Comparison of ENCODE assay signal across 1 cellular context in the genomic region with DNA sequence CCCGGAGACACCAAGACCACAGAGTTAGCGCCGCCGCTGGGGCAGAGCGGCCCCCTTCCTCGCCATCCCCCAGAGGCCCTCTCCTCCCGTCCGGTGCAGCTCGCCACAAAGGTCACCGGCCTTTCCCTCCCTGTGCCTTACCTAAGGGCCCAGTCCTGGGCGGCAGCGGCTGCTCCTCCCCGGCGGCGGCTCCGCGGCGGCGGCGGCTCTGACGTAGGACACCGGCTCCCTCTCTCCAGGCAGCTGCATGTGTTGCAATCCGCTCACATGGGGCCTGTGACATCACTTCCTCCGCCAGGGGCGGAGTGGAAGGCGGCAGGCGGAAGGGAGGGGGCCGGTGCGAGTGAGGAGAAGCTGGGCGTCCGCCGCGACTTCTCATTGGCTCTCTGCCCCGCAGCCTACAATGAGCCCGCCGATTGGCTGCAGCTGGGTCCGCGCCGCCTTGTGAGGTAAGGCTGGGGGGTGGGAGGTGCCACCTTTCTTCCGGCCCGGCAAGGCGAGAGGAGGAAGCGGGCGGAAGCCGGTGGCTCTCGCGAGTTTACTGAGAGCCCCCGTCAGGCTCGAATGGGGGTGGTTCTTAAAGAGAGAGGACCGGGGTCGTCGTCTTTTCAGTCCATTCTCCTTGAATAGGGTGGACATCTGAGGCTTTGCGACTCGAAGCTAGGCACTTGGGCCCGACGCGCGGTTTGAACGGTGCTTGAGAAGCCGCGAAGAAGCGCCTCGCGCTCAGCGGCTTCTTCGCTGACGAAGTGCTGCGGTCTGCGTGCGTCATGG.
A peak's percentile ranks its signal among the peaks of the same experiment; 100 is the strongest.
TF ChIP-seq lines count a peak whose summit lies in the region.

Gene ETF1 (minus strand): TSS at position 281 of the 774 bp plus-strand sequence. CDS start 318 bp downstream, outside the sequence.

TF ChIP-seq in HepG2, 621 proteins besides CTCF, POLR2A, EP300 and RAD21 (continued from another document and continues in another):
- TF ChIP-seq PBX3 (CRISPR knock-in tag; IDR thresholded peaks at IDR 0.05; ENCODE audit: borderline replicate concordance) (no peak; the same call in 1 of the 2 replicates), SALL1 (CRISPR knock-in tag; IDR thresholded peaks at IDR 0.05) (peak; percentile 76), SPEN (CRISPR knock-in tag; IDR thresholded peaks at IDR 0.05; ENCODE audit: low read depth) (peak; percentile 75), ZNF782 (CRISPR knock-in tag; IDR thresholded peaks at IDR 0.05; ENCODE audit: borderline replicate concordance) (peak; percentile 65; the same call in 1 of the 2 replicates), GABPB1 (CRISPR knock-in tag; IDR thresholded peaks at IDR 0.05) (peak; percentile 98), ZNF331 (CRISPR knock-in tag; IDR thresholded peaks at IDR 0.05) (peak; percentile 65), ETV6 (CRISPR knock-in tag; conservative IDR thresholded peaks at IDR 0.05) (no peak), ATF7-NPFF (CRISPR knock-in tag; IDR thresholded peaks at IDR 0.05; ENCODE audit: low read depth) (peak; percentile 87), ZNF451 (CRISPR knock-in tag; IDR thresholded peaks at IDR 0.05) (no peak), CREM (IDR thresholded peaks at IDR 0.05) (peak; percentile 93), CREM (CRISPR knock-in tag; IDR thresholded peaks at IDR 0.05) (peak; percentile 64; the same call in 1 of the 2 replicates), JUN (CRISPR knock-in tag; IDR thresholded peaks at IDR 0.05) (peak; percentile 70; the same call in 1 of the 2 replicates), CC2D1A (CRISPR knock-in tag; IDR thresholded peaks at IDR 0.05) (no peak), ZNF530 (CRISPR knock-in tag; IDR thresholded peaks at IDR 0.05; ENCODE audit: low read depth) (no peak), ZNF577 (CRISPR knock-in tag; IDR thresholded peaks at IDR 0.05; ENCODE audit: borderline replicate concordance, low read depth) (0 out of 2 replicates have a peak, but pooled peaks have one; percentile 72), HOXD1 (CRISPR knock-in tag; IDR thresholded peaks at IDR 0.05) (peak; percentile 57; the same call in 1 of the 2 replicates), ZNF652 (CRISPR knock-in tag; IDR thresholded peaks at IDR 0.05; ENCODE audit: borderline replicate concordance, low read depth) (no peak), ZFYVE20 (CRISPR knock-in tag; IDR thresholded peaks at IDR 0.05; ENCODE audit: borderline replicate concordance, low read depth) (no peak), REL (CRISPR knock-in tag; conservative IDR thresholded peaks at IDR 0.05) (peak; percentile 90; the same call in 1 of the 2 replicates), ZNF441 (CRISPR knock-in tag; IDR thresholded peaks at IDR 0.05; ENCODE audit: borderline replicate concordance) (peak; percentile 66), RXRB (CRISPR knock-in tag; IDR thresholded peaks at IDR 0.05; ENCODE audit: borderline replicate concordance) (no peak; the same call in 1 of the 2 replicates), GLMP (CRISPR knock-in tag; IDR thresholded peaks at IDR 0.05; ENCODE audit: borderline replicate concordance) (no peak), ZNF547 (CRISPR knock-in tag; IDR thresholded peaks at IDR 0.05) (no peak), AHR (CRISPR knock-in tag; IDR thresholded peaks at IDR 0.05) (no peak), ZBTB39 (CRISPR knock-in tag; IDR thresholded peaks at IDR 0.05) (no peak), ZMYM2 (CRISPR knock-in tag; IDR thresholded peaks at IDR 0.05) (peak; percentile 51; the same call in 1 of the 2 replicates), ONECUT2 (CRISPR knock-in tag; IDR thresholded peaks at IDR 0.05) (no peak), ZNF407 (CRISPR knock-in tag; IDR thresholded peaks at IDR 0.05; ENCODE audit: not compliant biosample characterization) (no peak), ZNF678 (CRISPR knock-in tag; IDR thresholded peaks at IDR 0.05) (no peak), ESRRA (CRISPR knock-in tag; IDR thresholded peaks at IDR 0.05; ENCODE audit: low read depth) (peak; percentile 60), POLR2AphosphoS2 (IDR thresholded peaks at IDR 0.05; ENCODE audit: low read depth, low read length) (peak; percentile 86), NR2C2 (CRISPR knock-in tag; IDR thresholded peaks at IDR 0.05; ENCODE audit: borderline replicate concordance) (peak; percentile 76), ZNF569 (CRISPR knock-in tag; IDR thresholded peaks at IDR 0.05; ENCODE audit: borderline replicate concordance) (no peak), ZNF83 (CRISPR knock-in tag; IDR thresholded peaks at IDR 0.05; ENCODE audit: borderline replicate concordance) (no peak)
- TF ChIP-seq, protein P1, sequence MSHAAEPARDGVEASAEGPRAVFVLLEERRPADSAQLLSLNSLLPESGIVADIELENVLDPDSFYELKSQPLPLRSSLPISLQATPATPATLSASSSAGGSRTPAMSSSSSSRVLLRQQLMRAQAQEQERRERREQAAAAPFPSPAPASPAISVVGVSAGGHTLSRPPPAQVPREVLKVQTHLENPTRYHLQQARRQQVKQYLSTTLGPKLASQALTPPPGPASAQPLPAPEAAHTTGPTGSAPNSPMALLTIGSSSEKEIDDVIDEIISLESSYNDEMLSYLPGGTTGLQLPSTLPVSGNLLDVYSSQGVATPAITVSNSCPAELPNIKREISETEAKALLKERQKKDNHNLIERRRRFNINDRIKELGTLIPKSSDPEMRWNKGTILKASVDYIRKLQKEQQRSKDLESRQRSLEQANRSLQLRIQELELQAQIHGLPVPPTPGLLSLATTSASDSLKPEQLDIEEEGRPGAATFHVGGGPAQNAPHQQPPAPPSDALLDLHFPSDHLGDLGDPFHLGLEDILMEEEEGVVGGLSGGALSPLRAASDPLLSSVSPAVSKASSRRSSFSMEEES (CRISPR knock-in tag; IDR thresholded peaks at IDR 0.05) = peak; percentile 97
- TF ChIP-seq, protein P2, sequence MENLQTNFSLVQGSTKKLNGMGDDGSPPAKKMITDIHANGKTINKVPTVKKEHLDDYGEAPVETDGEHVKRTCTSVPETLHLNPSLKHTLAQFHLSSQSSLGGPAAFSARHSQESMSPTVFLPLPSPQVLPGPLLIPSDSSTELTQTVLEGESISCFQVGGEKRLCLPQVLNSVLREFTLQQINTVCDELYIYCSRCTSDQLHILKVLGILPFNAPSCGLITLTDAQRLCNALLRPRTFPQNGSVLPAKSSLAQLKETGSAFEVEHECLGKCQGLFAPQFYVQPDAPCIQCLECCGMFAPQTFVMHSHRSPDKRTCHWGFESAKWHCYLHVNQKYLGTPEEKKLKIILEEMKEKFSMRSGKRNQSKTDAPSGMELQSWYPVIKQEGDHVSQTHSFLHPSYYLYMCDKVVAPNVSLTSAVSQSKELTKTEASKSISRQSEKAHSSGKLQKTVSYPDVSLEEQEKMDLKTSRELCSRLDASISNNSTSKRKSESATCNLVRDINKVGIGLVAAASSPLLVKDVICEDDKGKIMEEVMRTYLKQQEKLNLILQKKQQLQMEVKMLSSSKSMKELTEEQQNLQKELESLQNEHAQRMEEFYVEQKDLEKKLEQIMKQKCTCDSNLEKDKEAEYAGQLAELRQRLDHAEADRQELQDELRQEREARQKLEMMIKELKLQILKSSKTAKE (CRISPR knock-in tag; IDR thresholded peaks at IDR 0.05; ENCODE audit: borderline replicate concordance) = peak; percentile 70; the same call in 1 of the 2 replicates
- TF ChIP-seq, protein P3, sequence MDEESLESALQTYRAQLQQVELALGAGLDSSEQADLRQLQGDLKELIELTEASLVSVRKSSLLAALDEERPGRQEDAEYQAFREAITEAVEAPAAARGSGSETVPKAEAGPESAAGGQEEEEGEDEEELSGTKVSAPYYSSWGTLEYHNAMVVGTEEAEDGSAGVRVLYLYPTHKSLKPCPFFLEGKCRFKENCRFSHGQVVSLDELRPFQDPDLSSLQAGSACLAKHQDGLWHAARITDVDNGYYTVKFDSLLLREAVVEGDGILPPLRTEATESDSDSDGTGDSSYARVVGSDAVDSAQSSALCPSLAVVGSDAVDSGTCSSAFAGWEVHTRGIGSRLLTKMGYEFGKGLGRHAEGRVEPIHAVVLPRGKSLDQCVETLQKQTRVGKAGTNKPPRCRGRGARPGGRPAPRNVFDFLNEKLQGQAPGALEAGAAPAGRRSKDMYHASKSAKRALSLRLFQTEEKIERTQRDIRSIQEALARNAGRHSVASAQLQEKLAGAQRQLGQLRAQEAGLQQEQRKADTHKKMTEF (CRISPR knock-in tag; IDR thresholded peaks at IDR 0.05) = peak; percentile 96
